1 cellular context compared by ENCODE assay signal in the genomic region with DNA sequence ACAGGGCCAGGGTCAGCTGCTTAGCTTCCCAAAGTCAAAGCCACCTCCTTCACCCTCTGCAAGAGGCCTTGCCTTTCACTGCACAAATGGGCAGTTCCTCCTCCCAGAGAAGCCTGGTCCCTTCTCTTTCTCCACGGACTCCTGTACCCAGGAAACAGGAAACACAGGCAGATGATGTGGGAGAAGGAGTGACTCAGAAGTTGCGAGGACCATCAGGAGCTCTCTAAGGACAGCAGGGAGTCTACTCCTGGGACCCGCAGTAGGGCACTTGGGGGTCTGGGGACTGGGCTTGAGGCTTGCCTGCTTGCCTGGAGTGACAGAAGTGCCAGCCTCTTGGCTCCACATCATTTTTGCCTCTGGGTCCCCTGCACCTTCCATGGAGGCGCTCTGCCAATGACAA.
TF ChIP-seq lines count a peak whose summit lies in the region.

No MANE protein-coding gene starts in this region.

TF ChIP-seq in SK-N-SH treated with all-trans-retinoic acid at 6 μM for 48 hours, 23 proteins besides CTCF, POLR2A, EP300 and RAD21 (continued from another document):
- TF ChIP-seq, protein P1, sequence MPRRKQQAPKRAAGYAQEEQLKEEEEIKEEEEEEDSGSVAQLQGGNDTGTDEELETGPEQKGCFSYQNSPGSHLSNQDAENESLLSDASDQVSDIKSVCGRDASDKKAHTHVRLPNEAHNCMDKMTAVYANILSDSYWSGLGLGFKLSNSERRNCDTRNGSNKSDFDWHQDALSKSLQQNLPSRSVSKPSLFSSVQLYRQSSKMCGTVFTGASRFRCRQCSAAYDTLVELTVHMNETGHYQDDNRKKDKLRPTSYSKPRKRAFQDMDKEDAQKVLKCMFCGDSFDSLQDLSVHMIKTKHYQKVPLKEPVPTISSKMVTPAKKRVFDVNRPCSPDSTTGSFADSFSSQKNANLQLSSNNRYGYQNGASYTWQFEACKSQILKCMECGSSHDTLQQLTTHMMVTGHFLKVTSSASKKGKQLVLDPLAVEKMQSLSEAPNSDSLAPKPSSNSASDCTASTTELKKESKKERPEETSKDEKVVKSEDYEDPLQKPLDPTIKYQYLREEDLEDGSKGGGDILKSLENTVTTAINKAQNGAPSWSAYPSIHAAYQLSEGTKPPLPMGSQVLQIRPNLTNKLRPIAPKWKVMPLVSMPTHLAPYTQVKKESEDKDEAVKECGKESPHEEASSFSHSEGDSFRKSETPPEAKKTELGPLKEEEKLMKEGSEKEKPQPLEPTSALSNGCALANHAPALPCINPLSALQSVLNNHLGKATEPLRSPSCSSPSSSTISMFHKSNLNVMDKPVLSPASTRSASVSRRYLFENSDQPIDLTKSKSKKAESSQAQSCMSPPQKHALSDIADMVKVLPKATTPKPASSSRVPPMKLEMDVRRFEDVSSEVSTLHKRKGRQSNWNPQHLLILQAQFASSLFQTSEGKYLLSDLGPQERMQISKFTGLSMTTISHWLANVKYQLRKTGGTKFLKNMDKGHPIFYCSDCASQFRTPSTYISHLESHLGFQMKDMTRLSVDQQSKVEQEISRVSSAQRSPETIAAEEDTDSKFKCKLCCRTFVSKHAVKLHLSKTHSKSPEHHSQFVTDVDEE (CRISPR knock-in tag; IDR thresholded peaks at IDR 0.05) = no peak
- TF ChIP-seq, protein P2, sequence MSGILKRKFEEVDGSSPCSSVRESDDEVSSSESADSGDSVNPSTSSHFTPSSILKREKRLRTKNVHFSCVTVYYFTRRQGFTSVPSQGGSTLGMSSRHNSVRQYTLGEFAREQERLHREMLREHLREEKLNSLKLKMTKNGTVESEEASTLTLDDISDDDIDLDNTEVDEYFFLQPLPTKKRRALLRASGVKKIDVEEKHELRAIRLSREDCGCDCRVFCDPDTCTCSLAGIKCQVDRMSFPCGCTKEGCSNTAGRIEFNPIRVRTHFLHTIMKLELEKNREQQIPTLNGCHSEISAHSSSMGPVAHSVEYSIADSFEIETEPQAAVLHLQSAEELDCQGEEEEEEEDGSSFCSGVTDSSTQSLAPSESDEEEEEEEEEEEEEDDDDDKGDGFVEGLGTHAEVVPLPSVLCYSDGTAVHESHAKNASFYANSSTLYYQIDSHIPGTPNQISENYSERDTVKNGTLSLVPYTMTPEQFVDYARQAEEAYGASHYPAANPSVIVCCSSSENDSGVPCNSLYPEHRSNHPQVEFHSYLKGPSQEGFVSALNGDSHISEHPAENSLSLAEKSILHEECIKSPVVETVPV (CRISPR knock-in tag; IDR thresholded peaks at IDR 0.05) = no peak
- TF ChIP-seq TOX (CRISPR knock-in tag; IDR thresholded peaks at IDR 0.05; ENCODE audit: borderline replicate concordance) (no peak), ZNF8 (CRISPR knock-in tag; IDR thresholded peaks at IDR 0.05) (no peak), ZNF70 (CRISPR knock-in tag; IDR thresholded peaks at IDR 0.05) (no peak), BACH2 (CRISPR knock-in tag; IDR thresholded peaks at IDR 0.05; ENCODE audit: borderline replicate concordance) (no peak), SNAI2 (CRISPR knock-in tag; IDR thresholded peaks at IDR 0.05) (no peak)
